Comparison of ENCODE assay signal across 21 cellular contexts in genomic region chr6:14310955-14311354, GRCh38.
DNase-seq lines count a peak whose midpoint lies in the region; ATAC-seq and TF ChIP-seq lines count a peak whose summit lies in the region.
"Had no signal": no experiment of that assay in that cellular context is flagged by ENCODE, and none has a peak within 500 bp of the region (broad histone marks: within the 10 kb centered on the region; RNA-seq: fewer than 3 reads in every experiment).

No MANE protein-coding gene starts in this region.

- peak overlapping the region; percentile 7 for H3K27ac ChIP-seq in lower lobe of right lung
- H3K27ac ChIP-seq in Peyer's patch: no peak overlapping the region
- H3K27ac ChIP-seq: sigmoid colon, thyroid gland had no signal

- peaks cover 6 to 12% of the 10 kb centered on the region in 2 donors for H3K9me3 Mint-ChIP-seq in stimulated activated naive B cell treated with anti-CD40 and anti-IgM and Interleukin-4, amounts not matched to agents 10 μg/mL and 1 μg/mL and 100 μg/mL, for 72 hours
- H3K9me3 Mint-ChIP-seq in activated naive CD8-positive, alpha-beta T cell treated with anti-CD3 and anti-CD28 coated beads, Interleukin-2, amount 50 U/mL, for 24 hours: no peaks in the 10 kb centered on the region
- H3K9me3 Mint-ChIP-seq: activated naive CD4-positive, alpha-beta T cell treated with anti-CD3 and anti-CD28 coated beads for 36 hours had no signal

- no peaks in the 10 kb centered on the region for H3K27me3 Mint-ChIP-seq in stimulated activated naive B cell treated with anti-CD40 and anti-IgM and Interleukin-4, amounts not matched to agents 10 μg/mL and 1 μg/mL and 100 μg/mL, for 72 hours
- no peaks in the 10 kb centered on the region for H3K27me3 Mint-ChIP-seq in activated naive CD8-positive, alpha-beta T cell treated with anti-CD3 and anti-CD28 coated beads, Interleukin-2, amount 50 U/mL, for 24 hours

- H3K4me3 ChIP-seq in epithelial cell of proximal tubule (ENCODE audit: low read depth, low read length) (no peak overlapping the region), lower lobe of right lung (no peak overlapping the region), Peyer's patch (no peak overlapping the region)
- H3K4me3 ChIP-seq: sigmoid colon, thyroid gland had no signal

- H3K27ac Mint-ChIP-seq in stimulated activated naive B cell treated with anti-CD40 and anti-IgM and Interleukin-4, amounts not matched to agents 10 μg/mL and 1 μg/mL and 100 μg/mL, for 72 hours: peak overlapping the region; percentile 99
- no peak overlapping the region for H3K27ac Mint-ChIP-seq in activated naive CD8-positive, alpha-beta T cell treated with anti-CD3 and anti-CD28 coated beads, Interleukin-2, amount 50 U/mL, for 24 hours
- H3K27ac Mint-ChIP-seq: activated naive CD4-positive, alpha-beta T cell treated with anti-CD3 and anti-CD28 coated beads for 36 hours; CD4-positive, alpha-beta memory T cell had no signal

- H3K4me1 ChIP-seq in lower lobe of right lung (peaks cover 8% of the 10 kb centered on the region), Peyer's patch (no peaks in the 10 kb centered on the region)
- H3K4me1 ChIP-seq: sigmoid colon had no signal

- no peak for TF ChIP-seq CTCF in epithelial cell of proximal tubule (conservative IDR thresholded peaks at IDR 0.05; ENCODE audit: low read depth, low read length)
- no peak for TF ChIP-seq CTCF in lower lobe of right lung (IDR thresholded peaks at IDR 0.05)
- TF ChIP-seq CTCF in Peyer's patch (IDR thresholded peaks at IDR 0.05): no peak

- H3K27me3 ChIP-seq in lower lobe of right lung (ENCODE audit: low read depth) (no peaks in the 10 kb centered on the region), Peyer's patch (no peaks in the 10 kb centered on the region)
- H3K27me3 ChIP-seq: sigmoid colon, thyroid gland had no signal

- intact Hi-C loops in lower lobe of right lung (cut with DNase I): no loop called here
- intact Hi-C loops in left ventricle myocardium superior (cut with micrococcal nuclease): no loop called here

- H3K9me3 ChIP-seq in lower lobe of right lung (no peaks in the 10 kb centered on the region), Peyer's patch (no peaks in the 10 kb centered on the region)
- H3K9me3 ChIP-seq: sigmoid colon, thyroid gland had no signal

- peaks cover 12 to 47% of the 10 kb centered on the region in 2 donors for H3K36me3 Mint-ChIP-seq in stimulated activated naive B cell treated with anti-CD40 and anti-IgM and Interleukin-4, amounts not matched to agents 10 μg/mL and 1 μg/mL and 100 μg/mL, for 72 hours
- no peaks in the 10 kb centered on the region for H3K36me3 Mint-ChIP-seq in activated naive CD8-positive, alpha-beta T cell treated with anti-CD3 and anti-CD28 coated beads, Interleukin-2, amount 50 U/mL, for 24 hours (ENCODE audit: low read depth)
- H3K36me3 Mint-ChIP-seq: CD4-positive, alpha-beta memory T cell had no signal

- peaks cover 59 to 81% of the 10 kb centered on the region in 2 donors for H3K4me1 Mint-ChIP-seq in stimulated activated naive B cell treated with anti-CD40 and anti-IgM and Interleukin-4, amounts not matched to agents 10 μg/mL and 1 μg/mL and 100 μg/mL, for 72 hours
- peaks cover 8% of the 10 kb centered on the region for H3K4me1 Mint-ChIP-seq in activated naive CD8-positive, alpha-beta T cell treated with anti-CD3 and anti-CD28 coated beads, Interleukin-2, amount 50 U/mL, for 24 hours
- H3K4me1 Mint-ChIP-seq: CD4-positive, alpha-beta memory T cell had no signal

- no peak overlapping the region for H3K4me3 Mint-ChIP-seq in stimulated activated naive B cell treated with anti-CD40 and anti-IgM and Interleukin-4, amounts not matched to agents 10 μg/mL and 1 μg/mL and 100 μg/mL, for 72 hours
- no peak overlapping the region for H3K4me3 Mint-ChIP-seq in activated naive CD8-positive, alpha-beta T cell treated with anti-CD3 and anti-CD28 coated beads, Interleukin-2, amount 50 U/mL, for 24 hours
- H3K4me3 Mint-ChIP-seq: activated naive CD4-positive, alpha-beta T cell treated with anti-CD3 and anti-CD28 coated beads for 36 hours; CD4-positive, alpha-beta memory T cell had no signal

- peak; percentile 85 to 97 for ATAC-seq in lower lobe of right lung
- no peak for ATAC-seq in stimulated activated naive B cell treated with anti-CD40 and anti-IgM and Interleukin-4, amounts not matched to agents 10 μg/mL and 1 μg/mL and 100 μg/mL, for 72 hours (replicated peaks)
- ATAC-seq in left ventricle myocardium superior: no peak
- no peak for ATAC-seq in activated naive CD8-positive, alpha-beta T cell treated with anti-CD3 and anti-CD28 coated beads, Interleukin-2, amount 50 U/mL, for 24 hours
- ATAC-seq: esophagus mucosa, left colon, Right ventricle myocardium inferior had no signal

- TF ChIP-seq POLR2A in Peyer's patch (IDR thresholded peaks at IDR 0.05): no peak

- peak; percentile 46 for DNase-seq in OCI-M1 (lab: John Stamatoyannopoulos, UW)
- DNase-seq in epithelial cell of proximal tubule (ENCODE audit: low read depth): peak; percentile 83
- peak; percentile 63 for DNase-seq in lower lobe of right lung
- no peak for DNase-seq in stimulated activated naive B cell treated with anti-CD40 and anti-IgM and Interleukin-4, amounts not matched to agents 10 μg/mL and 1 μg/mL and 100 μg/mL, for 72 hours
- DNase-seq in left ventricle myocardium superior: no peak
- no peak for DNase-seq in activated naive CD8-positive, alpha-beta T cell treated with anti-CD3 and anti-CD28 coated beads, Interleukin-2, amount 50 U/mL, for 24 hours
- no peak for DNase-seq in Peyer's patch
- DNase-seq in pons (ENCODE audit: low spot score): no peak
- DNase-seq: activated naive CD4-positive, alpha-beta T cell treated with anti-CD3 and anti-CD28 coated beads for 36 hours; activated T-cell treated with anti-CD3 and anti-CD28 coated beads, Interleukin-2, amount 50 U/mL, for 48 hours; anterior cingulate cortex; CD4-positive, alpha-beta memory T cell; effector CD4-positive, alpha-beta T cell; left colon; NCI-H1092 treated with DMSO at 0.1 percent for 48 hours; NCI-H2081; sigmoid colon; stimulated activated naive CD4-positive, alpha-beta T cell treated with Interleukin-2 at 50 U/mL for 16 hours; thyroid gland had no signal

- H3K36me3 ChIP-seq in lower lobe of right lung: no peaks in the 10 kb centered on the region
- no peaks in the 10 kb centered on the region for H3K36me3 ChIP-seq in Peyer's patch
- H3K36me3 ChIP-seq: sigmoid colon, thyroid gland had no signal

Comparison
In these comparisons a context has a peak if more than half of its experiments do, and no peak if none do; other contexts are left out.
1. DNase-seq: peak in OCI-M1 (single experiment), epithelial cell of proximal tubule (single experiment) and lower lobe of right lung (single experiment); none in stimulated activated naive B cell treated with anti-CD40 and anti-IgM and Interleukin-4, amounts not matched to agents 10 μg/mL and 1 μg/mL and 100 μg/mL, for 72 hours (single experiment), left ventricle myocardium superior (single experiment), activated naive CD8-positive, alpha-beta T cell treated with anti-CD3 and anti-CD28 coated beads, Interleukin-2, amount 50 U/mL, for 24 hours (single experiment), Peyer's patch (0 of 3) and pons (single experiment).
2. ATAC-seq: peak in lower lobe of right lung (2 of 2); none in stimulated activated naive B cell treated with anti-CD40 and anti-IgM and Interleukin-4, amounts not matched to agents 10 μg/mL and 1 μg/mL and 100 μg/mL, for 72 hours (0 of 2), left ventricle myocardium superior (single experiment) and activated naive CD8-positive, alpha-beta T cell treated with anti-CD3 and anti-CD28 coated beads, Interleukin-2, amount 50 U/mL, for 24 hours (single experiment).